In the genomic region with DNA sequence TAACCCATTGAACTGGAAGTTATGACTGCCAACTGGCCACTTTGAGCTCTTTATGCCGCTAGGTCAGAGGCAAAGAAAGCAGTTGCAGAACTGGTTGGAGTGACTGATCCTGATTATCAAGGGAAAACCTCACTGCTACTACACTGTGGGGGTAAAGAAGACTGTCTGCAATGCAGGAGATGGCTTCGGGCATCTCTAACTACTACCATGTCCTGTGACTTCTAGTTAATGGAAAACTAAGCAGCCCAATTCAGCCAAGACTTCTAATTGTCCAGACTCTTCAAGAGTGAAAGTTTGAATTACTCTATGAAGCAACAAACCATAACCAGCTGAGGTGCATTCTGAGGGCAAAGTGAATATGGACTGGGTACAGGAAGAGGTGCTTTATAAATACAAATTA, we compare ENCODE assay signal across 20 cellular contexts.
A peak's percentile ranks its signal among the peaks of the same experiment; 100 is the strongest.
DNase-seq lines count a peak whose midpoint lies in the region; TF ChIP-seq lines count a peak whose summit lies in the region.
"Had no signal": no experiment of that assay in that cellular context is flagged by ENCODE, and none has a peak within 500 bp of the region (broad histone marks: within the 10 kb centered on the region; RNA-seq: fewer than 3 reads in every experiment).

No MANE protein-coding gene starts in this region.

- H3K27me3 ChIP-seq in kidney epithelial cell (ENCODE audit: control insufficient read depth, insufficient read depth, low read length) (no peaks in the 10 kb centered on the region), mesenchymal stem cell (ENCODE audit: control insufficient read depth in 1 of 2, insufficient read depth in 1 of 2, low read length in 2 of 2) (no peaks in the 10 kb centered on the region)
- H3K27me3 ChIP-seq: BLaER1 had no signal

- no peak overlapping the region for H3K4ac ChIP-seq in mesenchymal stem cell (ENCODE audit: low read depth in 1 of 2, low read length in 2 of 2)

- no peak overlapping the region for H2BK15ac ChIP-seq in mesenchymal stem cell (ENCODE audit: low read depth, poor library complexity, severe bottlenecking)

- no peaks in the 10 kb centered on the region for H3K36me3 Mint-ChIP-seq in activated CD4-positive, alpha-beta T cell treated with anti-CD3 and anti-CD28 coated beads, Interleukin-2, amount 10 ng/mL, durations not matched to agents 24 days and 14 days (ENCODE audit: low read depth)
- H3K36me3 Mint-ChIP-seq: CD14-positive monocyte; CD4-positive, alpha-beta memory T cell had no signal

- H3K4me3 Mint-ChIP-seq in activated CD4-positive, alpha-beta T cell treated with anti-CD3 and anti-CD28 coated beads, Interleukin-2, amount 10 ng/mL, durations not matched to agents 24 days and 14 days: no peak overlapping the region
- H3K4me3 Mint-ChIP-seq: CD14-positive monocyte; CD4-positive, alpha-beta memory T cell; H9 had no signal

- H2BK120ac ChIP-seq in mesenchymal stem cell (ENCODE audit: low read depth, low read length): no peak overlapping the region

- peak overlapping the region; percentile 36 for H3K27ac ChIP-seq in mesenchymal stem cell (ENCODE audit: low read length, poor library complexity, severe bottlenecking)
- H3K27ac ChIP-seq: 22Rv1, A549, BLaER1 had no signal

- no peaks in the 10 kb centered on the region for H3K79me1 ChIP-seq in mesenchymal stem cell (replicated peaks; ENCODE audit: low read length, poor library complexity, severe bottlenecking)

- H3K4me1 Mint-ChIP-seq in activated CD4-positive, alpha-beta T cell treated with anti-CD3 and anti-CD28 coated beads, Interleukin-2, amount 10 ng/mL, durations not matched to agents 24 days and 14 days: no peaks in the 10 kb centered on the region
- H3K4me1 Mint-ChIP-seq: CD14-positive monocyte; CD4-positive, alpha-beta memory T cell had no signal

- H2BK12ac ChIP-seq in mesenchymal stem cell (ENCODE audit: low read length in 2 of 2): peak overlapping the region in 1 of 2 experiments; percentile 39

- DNase-seq in COLO829 (ENCODE audit: low spot score): peak; percentile 3
- peak; percentile 44 for DNase-seq in SK-MEL-5 (ENCODE audit: low read depth, low spot score)
- peak; percentile 12 for DNase-seq in kidney epithelial cell (ENCODE audit: low read depth)
- DNase-seq in mesenchymal stem cell: no peak
- no peak for DNase-seq in anterior cingulate cortex (lab: John Stamatoyannopoulos, UW)
- DNase-seq in NCI-H1436 (lab: John Stamatoyannopoulos, UW): no peak
- no peak for DNase-seq in activated CD4-positive, alpha-beta T cell treated with anti-CD3 and anti-CD28 coated beads, Interleukin-2, amount 10 ng/mL, durations not matched to agents 24 days and 14 days
- DNase-seq in HuH-7.5 (ENCODE audit: low spot score): no peak
- DNase-seq: AML-193; CD4-positive, alpha-beta memory T cell; DMS 273 treated with DMSO at 0.1 percent for 48 hours; DMS53; DND-41; EL; H9 had no signal

- H3K4me2 ChIP-seq in mesenchymal stem cell (ENCODE audit: low read length, poor library complexity, severe bottlenecking): no peak overlapping the region
- H3K4me2 ChIP-seq: A549, BLaER1 had no signal

- H3K14ac ChIP-seq in mesenchymal stem cell (ENCODE audit: low read length in 2 of 2): no peak overlapping the region

- peaks cover 13% of the 10 kb centered on the region for H3K9me3 ChIP-seq in mesenchymal stem cell (ENCODE audit: control insufficient read depth, low read length)
- H3K9me3 ChIP-seq: A549 had no signal

- intact Hi-C loops in activated CD4-positive, alpha-beta T cell treated with anti-CD3 and anti-CD28 coated beads, Interleukin-2, amount 10 ng/mL, durations not matched to agents 24 days and 14 days (cut with micrococcal nuclease): no loop called here

- H3K18ac ChIP-seq in mesenchymal stem cell (ENCODE audit: low read depth in 1 of 2, low read length in 2 of 2): no peak overlapping the region

- no peak overlapping the region for H2AK5ac ChIP-seq in mesenchymal stem cell (ENCODE audit: low read length, severe bottlenecking)

- H3K9me3 Mint-ChIP-seq in activated CD4-positive, alpha-beta T cell treated with anti-CD3 and anti-CD28 coated beads, Interleukin-2, amount 10 ng/mL, durations not matched to agents 24 days and 14 days: no peaks in the 10 kb centered on the region

- whole genome bisulfite sequencing in mesenchymal stem cell: 83% methylated on average over 2 of the region's 2 CpGs

- H3K27me3 Mint-ChIP-seq in activated CD4-positive, alpha-beta T cell treated with anti-CD3 and anti-CD28 coated beads, Interleukin-2, amount 10 ng/mL, durations not matched to agents 24 days and 14 days: no peaks in the 10 kb centered on the region
- H3K27me3 Mint-ChIP-seq: CD4-positive, alpha-beta memory T cell had no signal

- H4K8ac ChIP-seq in mesenchymal stem cell (ENCODE audit: low read length): no peak overlapping the region

- H4K91ac ChIP-seq in mesenchymal stem cell (ENCODE audit: low read length): no peak overlapping the region

- H3K36me3 ChIP-seq in kidney epithelial cell (ENCODE audit: control insufficient read depth, insufficient read depth, low read length) (no peaks in the 10 kb centered on the region), mesenchymal stem cell (ENCODE audit: control insufficient read depth in 1 of 2, insufficient read depth in 2 of 2, low read depth in 1 of 2, low read length in 2 of 2) (no peaks in the 10 kb centered on the region)
- H3K36me3 ChIP-seq: BLaER1 had no signal

- in situ Hi-C loops in SK-MEL-5 (cut with HindIII; ENCODE audit: low pct_unique_long_range_greater_than_20kb, low sequenced_read_pairs): no loop called here

- no peak overlapping the region for H3K23ac ChIP-seq in mesenchymal stem cell (ENCODE audit: low read length in 2 of 2)

- no peak overlapping the region for H2BK5ac ChIP-seq in mesenchymal stem cell (ENCODE audit: low read depth, low read length, poor library complexity, severe bottlenecking)

- no peak overlapping the region for H3K4me3 ChIP-seq in kidney epithelial cell (ENCODE audit: low read depth, low read length)
- H3K4me3 ChIP-seq in mesenchymal stem cell (ENCODE audit: insufficient read depth in 1 of 2, low read depth in 1 of 2, low read length in 2 of 2): no peak overlapping the region
- H3K4me3 ChIP-seq: A549, BLaER1, GM12878 had no signal

- H3K4me1 ChIP-seq in mesenchymal stem cell (ENCODE audit: control insufficient read depth, insufficient read depth, low read depth, low read length): peaks cover 2% of the 10 kb centered on the region
- H3K4me1 ChIP-seq: A549, BLaER1 had no signal

- H2AFZ ChIP-seq in mesenchymal stem cell (ENCODE audit: low read depth, low read length): no peak overlapping the region

- no peak overlapping the region for H3K9ac ChIP-seq in mesenchymal stem cell (ENCODE audit: low read length)
- H3K9ac ChIP-seq: BLaER1 had no signal

- TF ChIP-seq CTCF in kidney epithelial cell (IDR thresholded peaks at IDR 0.05; ENCODE audit: insufficient read depth, low read length, poor library complexity, severe bottlenecking): no peak

- no peak overlapping the region for H3K27ac Mint-ChIP-seq in activated CD4-positive, alpha-beta T cell treated with anti-CD3 and anti-CD28 coated beads, Interleukin-2, amount 10 ng/mL, durations not matched to agents 24 days and 14 days
- H3K27ac Mint-ChIP-seq: CD14-positive monocyte; CD4-positive, alpha-beta memory T cell; H9 had no signal

Comparison
In these comparisons a context has a peak if more than half of its experiments do, and no peak if none do; other contexts are left out.
1. DNase-seq: peak in COLO829 (single experiment), SK-MEL-5 (single experiment) and kidney epithelial cell (single experiment); none in mesenchymal stem cell (single experiment), anterior cingulate cortex (0 of 58), NCI-H1436 (single experiment), activated CD4-positive, alpha-beta T cell treated with anti-CD3 and anti-CD28 coated beads, Interleukin-2, amount 10 ng/mL, durations not matched to agents 24 days and 14 days (single experiment) and HuH-7.5 (single experiment).